8 cellular contexts compared by ENCODE assay signal in genomic region chr11:94151903-94152677, GRCh38. TPM values are rescaled to one million over a fixed set of nuclear protein-coding genes. Genes with fewer than 3 reads are reported as not detected.
DNase-seq lines count a peak whose midpoint lies in the region; ATAC-seq lines count a peak whose summit lies in the region.

No MANE protein-coding gene starts in this region.

- peaks cover 34 to 60% (median 53%) of the 10 kb centered on the region in 7 donors for H3K4me1 Mint-ChIP-seq in naive thymus-derived CD4-positive, alpha-beta T cell

- H3K4me1 ChIP-seq in naive thymus-derived CD4-positive, alpha-beta T cell (ENCODE audit: control insufficient read depth in 2 of 2, insufficient read depth in 2 of 2, low read length in 2 of 2) = peaks cover 0 to 8% of the 10 kb centered on the region in 2 donors
- peaks cover 4% of the 10 kb centered on the region for H3K4me1 ChIP-seq in SJCRH30

- peaks cover 0 to 9% (median 2%) of the 10 kb centered on the region in 11 donors for H3K9me3 Mint-ChIP-seq in naive thymus-derived CD4-positive, alpha-beta T cell

- intact Hi-C loops in naive thymus-derived CD4-positive, alpha-beta T cell (cut with micrococcal nuclease) = no loop called here
- intact Hi-C loops in posterior vena cava (cut with DNase I) = no loop called here

- ATAC-seq in GM21447 (IDR thresholded peaks at IDR 0.05; ENCODE audit: unreplicated experiment) = peak; percentile 74
- ATAC-seq in naive thymus-derived CD4-positive, alpha-beta T cell = peak; percentile 73

- no peaks in the 10 kb centered on the region for H3K27me3 ChIP-seq in naive thymus-derived CD4-positive, alpha-beta T cell (ENCODE audit: control insufficient read depth in 2 of 2, insufficient read depth in 2 of 2, low read length in 2 of 2)
- no peaks in the 10 kb centered on the region for H3K27me3 ChIP-seq in SJCRH30

- peaks cover 7 to 30% (median 25%) of the 10 kb centered on the region in 5 donors for H3K36me3 Mint-ChIP-seq in naive thymus-derived CD4-positive, alpha-beta T cell

- no peaks in the 10 kb centered on the region for H3K9me3 ChIP-seq in naive thymus-derived CD4-positive, alpha-beta T cell (ENCODE audit: control insufficient read depth in 2 of 3, low read length in 3 of 3)
- no peaks in the 10 kb centered on the region for H3K9me3 ChIP-seq in SJCRH30 (replicated peaks)

- CTCF ChIA-PET in naive thymus-derived CD4-positive, alpha-beta T cell (lab: Charles Lee) = no interaction called here

- H3K36me3 ChIP-seq in naive thymus-derived CD4-positive, alpha-beta T cell (ENCODE audit: control insufficient read depth in 2 of 3, insufficient read depth in 3 of 3, low read length in 3 of 3) = no peaks in the 10 kb centered on the region
- H3K36me3 ChIP-seq in SJCRH30 = no peaks in the 10 kb centered on the region

- no peaks in the 10 kb centered on the region for H3K27me3 Mint-ChIP-seq in naive thymus-derived CD4-positive, alpha-beta T cell

- no peak overlapping the region for H3K27ac ChIP-seq in naive thymus-derived CD4-positive, alpha-beta T cell (ENCODE audit: low read depth, low read length)
- no peak overlapping the region for H3K27ac ChIP-seq in SJCRH30

- no peak overlapping the region for H3K27ac Mint-ChIP-seq in naive thymus-derived CD4-positive, alpha-beta T cell

- H3K4me3 Mint-ChIP-seq in naive thymus-derived CD4-positive, alpha-beta T cell = no peak overlapping the region

- H3K4me3 ChIP-seq in naive thymus-derived CD4-positive, alpha-beta T cell (ENCODE audit: low read length) = no peak overlapping the region
- H3K4me3 ChIP-seq in SJCRH30 = no peak overlapping the region

- DNase-seq in CD1c-positive myeloid dendritic cell (ENCODE audit: extremely low spot score) (peak; percentile 43), MV-4-11 (lab: John Stamatoyannopoulos, UW) (peak; percentile 55), dermis blood vessel endothelial cell (peak; percentile 81), posterior vena cava (ENCODE audit: low spot score) (no peak), SJCRH30 (no peak)
- no peak for DNase-seq in naive thymus-derived CD4-positive, alpha-beta T cell
- no peak for DNase-seq in NK-92 treated with Interleukin-12 subunit alpha and Interleukin-12 subunit beta, amount 100 ng/mL, for 24 hours (lab: John Stamatoyannopoulos, UW)

- POLR2A ChIA-PET in naive thymus-derived CD4-positive, alpha-beta T cell (lab: Charles Lee) = no interaction called here

RNA-seq across cellular contexts. Expression of gene PANX1, which starts 23.4 kb away (rescaled TPM):
- total RNA-seq in dermis blood vessel endothelial cell = 24.8 and 27.4 TPM in 2 replicates
- total RNA-seq in naive thymus-derived CD4-positive, alpha-beta T cell = 10 to 100 TPM in 1 of 5 experiments, 1 to 10 TPM in 4; 5.6 to 14.8 (median 6.1) TPM
- polyA plus RNA-seq in naive thymus-derived CD4-positive, alpha-beta T cell = 1 to 10 TPM; 3.9 to 5.8 TPM
- 10 to 100 TPM; 20.2 to 45.3 TPM for total RNA-seq in posterior vena cava
- 22.1 and 22.5 TPM in 2 replicates for total RNA-seq in SJCRH30 (2014; rRNA removed; shearing (Covaris generic))

Comparison
In these comparisons a context has a peak if more than half of its experiments do, and no peak if none do; other contexts are left out.
1. DNase-seq: peak in CD1c-positive myeloid dendritic cell (single experiment), MV-4-11 (single experiment) and dermis blood vessel endothelial cell (single experiment); none in naive thymus-derived CD4-positive, alpha-beta T cell (0 of 9), posterior vena cava (single experiment), NK-92 treated with Interleukin-12 subunit alpha and Interleukin-12 subunit beta, amount 100 ng/mL, for 24 hours (single experiment) and SJCRH30 (0 of 2).